Comparison of ENCODE assay signal across 28 cellular contexts in genomic region chrX:30067677-30068076, GRCh38.
"Had no signal": no experiment of that assay in that cellular context is flagged by ENCODE, and none has a peak within 500 bp of the region (broad histone marks: within the 10 kb centered on the region; RNA-seq: fewer than 3 reads in every experiment).

No MANE protein-coding gene starts in this region.

- DNase-seq: naive thymus-derived CD8-positive, alpha-beta T cell; nephron progenitor cell; occipital lobe; ovary; posterior cingulate gyrus; psoas muscle; right cardiac atrium; right lobe of liver; sigmoid colon; small intestine; stimulated activated CD4-positive, alpha-beta T cell treated with anti-CD3 and anti-CD28 coated beads, Interleukin-12 subunit alpha, Interleukin-12 subunit beta, amount 100 ng/mL, for 4 hours; stimulated activated CD4-positive, alpha-beta T cell treated with anti-CD3 and anti-CD28 coated beads, Interleukin-1b, Interleukin-23, amount 100 ng/mL, for 48 hours; stimulated activated CD4-positive, alpha-beta T cell treated with anti-CD3 and anti-CD28 coated beads, Interleukin-4, amount 100 ng/mL, for 1 hour; stimulated activated naive B cell treated with anti-CD40 and anti-IgM and Interleukin-4, amounts not matched to agents 10 μg/mL and 1 μg/mL and 100 μg/mL, for 72 hours; stimulated activated naive CD4-positive, alpha-beta T cell treated with Interleukin-2 at 50 U/mL for 16 hours; stomach; thyroid gland; trophoblast cell; upper lobe of left lung had no signal

- ATAC-seq: naive thymus-derived CD8-positive, alpha-beta T cell; natural killer cell treated with Interleukin-12 subunit alpha and Interleukin-12 subunit beta and Interleukin-15 and Interleukin-18, amount 100 ng/mL, for 72 hours; psoas muscle; right cardiac atrium; right lobe of liver; stimulated activated effector memory CD8-positive, alpha-beta T cell treated with anti-CD3 and anti-CD28 coated beads, Interleukin-12 subunit alpha, Interleukin-12 subunit beta, amount 100 ng/mL, for 72 hours; stimulated activated naive B cell treated with anti-CD40 and anti-IgM and Interleukin-4, amounts not matched to agents 10 μg/mL and 1 μg/mL and 100 μg/mL, for 72 hours had no signal

- H3K4me3 Mint-ChIP-seq: naive thymus-derived CD8-positive, alpha-beta T cell; natural killer cell treated with Interleukin-12 subunit alpha and Interleukin-12 subunit beta and Interleukin-15 and Interleukin-18, amount 100 ng/mL, for 72 hours; nephron progenitor cell; neural crest cell; stimulated activated effector memory CD8-positive, alpha-beta T cell treated with anti-CD3 and anti-CD28 coated beads, Interleukin-12 subunit alpha, Interleukin-12 subunit beta, amount 100 ng/mL, for 72 hours; stimulated activated naive B cell treated with anti-CD40 and anti-IgM and Interleukin-4, amounts not matched to agents 10 μg/mL and 1 μg/mL and 100 μg/mL, for 72 hours; stimulated activated naive CD8-positive, alpha-beta T cell treated with anti-CD3 and anti-CD28 coated beads, Interleukin-15, Interleukin-2, amounts not matched to agents 100 ng/mL and 50 ng/mL, for 24 hours had no signal

- H3K4me1 Mint-ChIP-seq: naive thymus-derived CD8-positive, alpha-beta T cell; nephron progenitor cell; neural crest cell; stimulated activated effector memory CD8-positive, alpha-beta T cell treated with anti-CD3 and anti-CD28 coated beads, Interleukin-12 subunit alpha, Interleukin-12 subunit beta, amount 100 ng/mL, for 72 hours; stimulated activated naive B cell treated with anti-CD40 and anti-IgM and Interleukin-4, amounts not matched to agents 10 μg/mL and 1 μg/mL and 100 μg/mL, for 72 hours had no signal

- H3K36me3 Mint-ChIP-seq: stimulated activated effector memory CD8-positive, alpha-beta T cell treated with anti-CD3 and anti-CD28 coated beads, Interleukin-12 subunit alpha, Interleukin-12 subunit beta, amount 100 ng/mL, for 72 hours; stimulated activated naive B cell treated with anti-CD40 and anti-IgM and Interleukin-4, amounts not matched to agents 10 μg/mL and 1 μg/mL and 100 μg/mL, for 72 hours had no signal

- H3K9ac ChIP-seq: parathyroid adenoma had no signal

- H3K27me3 Mint-ChIP-seq: naive thymus-derived CD8-positive, alpha-beta T cell; natural killer cell treated with Interleukin-12 subunit alpha and Interleukin-12 subunit beta and Interleukin-15 and Interleukin-18, amount 100 ng/mL, for 72 hours; progenitor cell of endocrine pancreas; stimulated activated naive B cell treated with anti-CD40 and anti-IgM and Interleukin-4, amounts not matched to agents 10 μg/mL and 1 μg/mL and 100 μg/mL, for 72 hours; stimulated activated naive CD8-positive, alpha-beta T cell treated with anti-CD3 and anti-CD28 coated beads, Interleukin-15, Interleukin-2, amounts not matched to agents 100 ng/mL and 50 ng/mL, for 24 hours had no signal

- H3K27ac ChIP-seq: ovary, parathyroid adenoma, psoas muscle, right lobe of liver, sigmoid colon, stomach, thoracic aorta, thyroid gland, tibial nerve, upper lobe of left lung, vagina had no signal

- H3K4me1 ChIP-seq: parathyroid adenoma, psoas muscle, right lobe of liver, sigmoid colon, stomach, thyroid gland, tibial nerve, upper lobe of left lung, vagina had no signal

- H3K9me3 ChIP-seq: ovary, psoas muscle, right lobe of liver, sigmoid colon, thoracic aorta, thyroid gland, tibial nerve, upper lobe of left lung, vagina had no signal

- H3K27ac Mint-ChIP-seq: naive thymus-derived CD8-positive, alpha-beta T cell; natural killer cell treated with Interleukin-12 subunit alpha and Interleukin-12 subunit beta and Interleukin-15 and Interleukin-18, amount 100 ng/mL, for 72 hours; nephron progenitor cell; progenitor cell of endocrine pancreas; stimulated activated effector memory CD8-positive, alpha-beta T cell treated with anti-CD3 and anti-CD28 coated beads, Interleukin-12 subunit alpha, Interleukin-12 subunit beta, amount 100 ng/mL, for 72 hours; stimulated activated naive B cell treated with anti-CD40 and anti-IgM and Interleukin-4, amounts not matched to agents 10 μg/mL and 1 μg/mL and 100 μg/mL, for 72 hours; stimulated activated naive CD8-positive, alpha-beta T cell treated with anti-CD3 and anti-CD28 coated beads, Interleukin-15, Interleukin-2, amounts not matched to agents 100 ng/mL and 50 ng/mL, for 24 hours had no signal

- H3K27me3 ChIP-seq: ovary, right lobe of liver, sigmoid colon, stomach, thyroid gland, tibial nerve, upper lobe of left lung, vagina had no signal

- H3K79me2 ChIP-seq: parathyroid adenoma had no signal

- H3K9me3 Mint-ChIP-seq: stimulated activated naive CD8-positive, alpha-beta T cell treated with anti-CD3 and anti-CD28 coated beads, Interleukin-15, Interleukin-2, amounts not matched to agents 100 ng/mL and 50 ng/mL, for 24 hours had no signal

- H3K36me3 ChIP-seq: ovary, right lobe of liver, sigmoid colon, stomach, thoracic aorta, thyroid gland, tibial nerve, upper lobe of left lung, vagina had no signal

- H3K4me3 ChIP-seq: ovary, psoas muscle, right lobe of liver, sigmoid colon, stomach, thoracic aorta, thyroid gland, tibial nerve, upper lobe of left lung, vagina had no signal

- H2AFZ ChIP-seq: parathyroid adenoma had no signal
